1 cellular context compared by ENCODE assay signal in the genomic region with DNA sequence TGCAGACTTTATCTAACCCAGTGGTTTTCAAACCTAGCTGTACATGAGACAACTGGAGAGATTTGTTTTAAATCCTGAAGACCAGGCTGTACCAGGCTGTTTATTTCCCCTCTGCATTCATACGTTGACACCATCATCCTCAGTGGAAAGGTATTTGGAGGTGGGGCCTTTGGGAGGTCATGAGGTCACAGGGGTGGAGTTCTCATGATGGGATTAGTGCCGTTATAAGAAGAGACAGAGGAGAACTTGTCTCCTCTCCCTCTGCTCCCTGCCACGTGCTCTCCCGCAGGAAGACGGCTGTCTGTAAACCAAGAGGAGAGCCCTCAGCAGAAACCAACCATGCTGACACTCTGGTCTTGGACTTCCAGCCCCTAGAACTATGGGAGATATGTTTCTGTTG.
TF ChIP-seq lines count a peak whose summit lies in the region.

No MANE protein-coding gene starts in this region.

TF ChIP-seq in K562, 482 proteins besides CTCF, POLR2A, EP300 and RAD21 (continued from another document):
- TF ChIP-seq, protein P1, sequence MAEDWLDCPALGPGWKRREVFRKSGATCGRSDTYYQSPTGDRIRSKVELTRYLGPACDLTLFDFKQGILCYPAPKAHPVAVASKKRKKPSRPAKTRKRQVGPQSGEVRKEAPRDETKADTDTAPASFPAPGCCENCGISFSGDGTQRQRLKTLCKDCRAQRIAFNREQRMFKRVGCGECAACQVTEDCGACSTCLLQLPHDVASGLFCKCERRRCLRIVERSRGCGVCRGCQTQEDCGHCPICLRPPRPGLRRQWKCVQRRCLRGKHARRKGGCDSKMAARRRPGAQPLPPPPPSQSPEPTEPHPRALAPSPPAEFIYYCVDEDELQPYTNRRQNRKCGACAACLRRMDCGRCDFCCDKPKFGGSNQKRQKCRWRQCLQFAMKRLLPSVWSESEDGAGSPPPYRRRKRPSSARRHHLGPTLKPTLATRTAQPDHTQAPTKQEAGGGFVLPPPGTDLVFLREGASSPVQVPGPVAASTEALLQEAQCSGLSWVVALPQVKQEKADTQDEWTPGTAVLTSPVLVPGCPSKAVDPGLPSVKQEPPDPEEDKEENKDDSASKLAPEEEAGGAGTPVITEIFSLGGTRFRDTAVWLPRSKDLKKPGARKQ (CRISPR knock-in tag; IDR thresholded peaks at IDR 0.05), result no peak
- TF ChIP-seq MED1 (CRISPR knock-in tag; IDR thresholded peaks at IDR 0.05; ENCODE audit: borderline replicate concordance) (no peak), MIER1 (IDR thresholded peaks at IDR 0.05; ENCODE audit: low read depth) (no peak), ZSCAN29 (IDR thresholded peaks at IDR 0.05) (no peak), NFIC (IDR thresholded peaks at IDR 0.05) (no peak), ESRRA (IDR thresholded peaks at IDR 0.05; ENCODE audit: borderline replicate concordance, low read depth) (no peak), BRD9 (IDR thresholded peaks at IDR 0.05; ENCODE audit: low read depth, partially characterized antibody) (no peak), ATF7 (IDR thresholded peaks at IDR 0.05) (no peak), NCOA2 (IDR thresholded peaks at IDR 0.05; ENCODE audit: partially characterized antibody in 2 of 2) (no peak)
- TF ChIP-seq, protein P2, sequence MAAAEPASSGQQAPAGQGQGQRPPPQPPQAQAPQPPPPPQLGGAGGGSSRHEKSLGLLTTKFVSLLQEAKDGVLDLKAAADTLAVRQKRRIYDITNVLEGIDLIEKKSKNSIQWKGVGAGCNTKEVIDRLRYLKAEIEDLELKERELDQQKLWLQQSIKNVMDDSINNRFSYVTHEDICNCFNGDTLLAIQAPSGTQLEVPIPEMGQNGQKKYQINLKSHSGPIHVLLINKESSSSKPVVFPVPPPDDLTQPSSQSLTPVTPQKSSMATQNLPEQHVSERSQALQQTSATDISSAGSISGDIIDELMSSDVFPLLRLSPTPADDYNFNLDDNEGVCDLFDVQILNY (CRISPR knock-in tag; IDR thresholded peaks at IDR 0.05), result no peak
- TF ChIP-seq, protein P3, sequence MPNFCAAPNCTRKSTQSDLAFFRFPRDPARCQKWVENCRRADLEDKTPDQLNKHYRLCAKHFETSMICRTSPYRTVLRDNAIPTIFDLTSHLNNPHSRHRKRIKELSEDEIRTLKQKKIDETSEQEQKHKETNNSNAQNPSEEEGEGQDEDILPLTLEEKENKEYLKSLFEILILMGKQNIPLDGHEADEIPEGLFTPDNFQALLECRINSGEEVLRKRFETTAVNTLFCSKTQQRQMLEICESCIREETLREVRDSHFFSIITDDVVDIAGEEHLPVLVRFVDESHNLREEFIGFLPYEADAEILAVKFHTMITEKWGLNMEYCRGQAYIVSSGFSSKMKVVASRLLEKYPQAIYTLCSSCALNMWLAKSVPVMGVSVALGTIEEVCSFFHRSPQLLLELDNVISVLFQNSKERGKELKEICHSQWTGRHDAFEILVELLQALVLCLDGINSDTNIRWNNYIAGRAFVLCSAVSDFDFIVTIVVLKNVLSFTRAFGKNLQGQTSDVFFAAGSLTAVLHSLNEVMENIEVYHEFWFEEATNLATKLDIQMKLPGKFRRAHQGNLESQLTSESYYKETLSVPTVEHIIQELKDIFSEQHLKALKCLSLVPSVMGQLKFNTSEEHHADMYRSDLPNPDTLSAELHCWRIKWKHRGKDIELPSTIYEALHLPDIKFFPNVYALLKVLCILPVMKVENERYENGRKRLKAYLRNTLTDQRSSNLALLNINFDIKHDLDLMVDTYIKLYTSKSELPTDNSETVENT (CRISPR knock-in tag; IDR thresholded peaks at IDR 0.05), result no peak
